In the genomic region with DNA sequence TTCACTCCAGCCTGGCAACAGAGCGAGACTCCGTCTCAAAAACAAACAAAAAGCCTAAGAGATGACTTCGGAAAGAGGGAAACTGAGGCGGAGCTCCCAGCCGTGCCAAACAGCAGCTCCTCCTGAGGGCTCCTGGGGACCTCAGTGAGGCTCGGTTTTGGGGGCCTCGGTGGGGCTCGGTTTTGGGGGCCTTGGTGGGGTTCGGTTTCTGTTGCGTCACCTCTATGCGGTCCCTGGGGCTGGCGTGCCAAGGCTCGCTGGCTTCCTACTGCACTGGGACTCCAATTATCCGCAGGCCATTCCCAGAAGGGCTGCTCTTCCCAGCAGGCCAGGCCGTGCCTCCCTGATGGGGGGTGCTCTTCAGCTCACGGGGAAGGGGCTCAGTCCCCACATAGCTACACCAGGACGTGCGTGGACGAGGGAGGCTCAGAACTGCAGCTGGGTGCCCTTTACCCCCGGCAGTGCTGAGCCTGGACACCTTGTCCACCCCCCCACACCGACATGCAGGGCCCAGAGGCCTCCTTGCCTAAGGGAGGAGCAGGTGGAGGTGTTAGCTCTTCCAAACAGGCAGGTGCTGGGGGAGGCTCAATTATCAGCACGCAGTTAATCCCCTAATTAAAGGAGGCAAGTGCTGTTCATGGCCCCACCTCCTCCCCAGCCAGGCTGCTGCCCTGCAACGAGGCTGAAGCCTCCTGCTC, we compare ENCODE assay signal across 22 cellular contexts. TPM values are rescaled to one million over a fixed set of nuclear protein-coding genes. Genes with fewer than 3 reads are reported as not detected.
DNase-seq lines count a peak whose midpoint lies in the region; ATAC-seq and TF ChIP-seq lines count a peak whose summit lies in the region.
"Had no signal": no experiment of that assay in that cellular context is flagged by ENCODE, and none has a peak within 500 bp of the region (broad histone marks: within the 10 kb centered on the region; RNA-seq: fewer than 3 reads in every experiment).

No MANE protein-coding gene starts in this region.

- TF ChIP-seq EP300 in ovary (IDR thresholded peaks at IDR 0.05) = no peak

- H3K36me3 Mint-ChIP-seq in chondrocyte (ENCODE audit: low read depth) = peaks cover 2% of the 10 kb centered on the region

- 73 to 86% (median 81%) methylated on average over 15 to 23 of the region's 23 CpGs for WGBS in spleen, 5 donors
- 63 to 74% (median 67%) methylated on average over 22 to 23 of the region's 23 CpGs for WGBS in ovary, 3 donors

- H3K27ac ChIP-seq in spleen = no peak overlapping the region
- H3K27ac ChIP-seq in ovary = no peak overlapping the region
- H3K27ac ChIP-seq: body of pancreas, suprapubic skin had no signal

- intact Hi-C loops in left cardiac atrium (cut with DNase I) = no loop called here
- intact Hi-C loops in cardiac septum (cut with DNase I) = loop anchor here (5.0 kb wide), 1 partner anchor 251 kb away; no protein-coding TSS in a partner anchor
- intact Hi-C loops in spleen (cut with DNase I; ENCODE audit: low total_unique reads) = no loop called here
- intact Hi-C loops in ovary (cut with DNase I) = loop anchor here in 3 of 4 donors (5.0 kb wide), 1 partner anchor 171 kb away; no protein-coding TSS in a partner anchor

- no peak for ATAC-seq in left cardiac atrium

- no peak for TF ChIP-seq POLR2A in spleen (IDR thresholded peaks at IDR 0.05)
- no peak for TF ChIP-seq POLR2A in ovary (IDR thresholded peaks at IDR 0.05)

- H3K4me3 Mint-ChIP-seq in chondrocyte (ENCODE audit: unreplicated experiment) = no peak overlapping the region
- H3K4me3 Mint-ChIP-seq: activated CD4-positive, alpha-beta T cell treated with anti-CD3 and anti-CD28 coated beads for 36 hours; HFFc6 had no signal

- H3K9me3 Mint-ChIP-seq in chondrocyte (ENCODE audit: low read depth) = no peaks in the 10 kb centered on the region

- H3K4me3 ChIP-seq in spleen (no peak overlapping the region), ovary (no peak overlapping the region)
- H3K4me3 ChIP-seq: body of pancreas, suprapubic skin had no signal

- H3K4me1 ChIP-seq in spleen = peaks cover 4 to 37% (median 22%) of the 10 kb centered on the region in 6 donors
- no peaks in the 10 kb centered on the region for H3K4me1 ChIP-seq in ovary (ENCODE audit: insufficient read depth)

- no peak overlapping the region for H3K27ac Mint-ChIP-seq in chondrocyte (ENCODE audit: unreplicated experiment)
- H3K27ac Mint-ChIP-seq: activated CD4-positive, alpha-beta T cell treated with anti-CD3 and anti-CD28 coated beads for 36 hours; activated naive CD4-positive, alpha-beta T cell treated with anti-CD3 and anti-CD28 coated beads, Interleukin-2, amount 50 U/mL, for 72 hours; HFFc6 had no signal

- TF ChIP-seq CTCF in chondrocyte (IDR thresholded peaks at IDR 0.05) (no peak), spleen (IDR thresholded peaks at IDR 0.05 in 8 of 11, conservative IDR thresholded peaks at IDR 0.05 in 3 of 11) (no peak), ovary (IDR thresholded peaks at IDR 0.05) (no peak)

- no peaks in the 10 kb centered on the region for H3K27me3 Mint-ChIP-seq in chondrocyte (ENCODE audit: low read depth)

- H3K9me3 ChIP-seq in spleen = no peaks in the 10 kb centered on the region
- no peaks in the 10 kb centered on the region for H3K9me3 ChIP-seq in ovary
- H3K9me3 ChIP-seq: body of pancreas, suprapubic skin had no signal

- H3K27me3 ChIP-seq in spleen (replicated peaks in 1 of 7) (peaks cover 0 to 57% (median 12%) of the 10 kb centered on the region in 7 donors), ovary (no peaks in the 10 kb centered on the region)
- H3K27me3 ChIP-seq: body of pancreas had no signal

- H3K4me1 Mint-ChIP-seq in chondrocyte (ENCODE audit: low read depth) = no peaks in the 10 kb centered on the region
- H3K4me1 Mint-ChIP-seq: activated CD4-positive, alpha-beta T cell treated with anti-CD3 and anti-CD28 coated beads for 36 hours had no signal

- DNase-seq in left cardiac atrium (peak; percentile 14), cardiac septum (ENCODE audit: low spot score) (no peak), NCI-H2171 (lab: John Stamatoyannopoulos, UW) (peak; percentile 62), chondrocyte (ENCODE audit: low spot score) (peak; percentile 59), spleen (peak; percentile 76), ovary (no peak), AML-193 (lab: John Stamatoyannopoulos, UW) (no peak), KG1 (lab: John Stamatoyannopoulos, UW) (no peak)
- DNase-seq: activated CD4-positive, alpha-beta T cell treated with anti-CD3 and anti-CD28 coated beads for 36 hours; activated T-cell treated with anti-CD3 and anti-CD28 coated beads for 4 hours; body of pancreas; erythroblast; HFFc6; mesendoderm; NCI-H1930; stimulated activated CD4-positive, alpha-beta T cell treated with anti-CD3 and anti-CD28 coated beads, Interleukin-4, amount 100 ng/mL, for 24 hours; T1000 had no signal

- H3K36me3 ChIP-seq in spleen (no peaks in the 10 kb centered on the region), ovary (no peaks in the 10 kb centered on the region)
- H3K36me3 ChIP-seq: suprapubic skin had no signal

RNA-seq across cellular contexts. Expression of a gene that starts 5.1 kb away (rescaled TPM):
- total RNA-seq in left cardiac atrium (1 to 10 TPM; 5.3 to 6.1 TPM), cardiac septum (5.4 TPM), chondrocyte (9.2 to 15.1 TPM (median 9.2 TPM) in 3 replicates), spleen (10 to 100 TPM; 12.1 to 22.5 (median 18.7) TPM), ovary (10 to 100 TPM in 4 of 7 donors, 1 to 10 TPM in 3; 5.3 to 22.1 (median 10.7) TPM)
- polyA plus RNA-seq in spleen (10 to 100 TPM in 2 of 3 donors, 1 to 10 TPM in 1; 8.5 to 25.7 (median 24.1) TPM), ovary (1 to 10 TPM in 1 of 2 donors, under 1 TPM in 1; 0.28 to 8.5 TPM)

RNA-seq across cellular contexts. Expression of a gene that starts 46.9 kb away (rescaled TPM):
- not detected for total RNA-seq in left cardiac atrium
- not detected for total RNA-seq in cardiac septum
- not detected in 3 replicates for total RNA-seq in chondrocyte
- total RNA-seq in spleen = not detected
- polyA plus RNA-seq in spleen = not detected
- under 1 TPM in 2 of 7 donors, not detected in 5; 0.36 to 0.92 TPM for total RNA-seq in ovary
- not detected for polyA plus RNA-seq in ovary
- total RNA-seq: activated CD4-positive, alpha-beta T cell treated with anti-CD3 and anti-CD28 coated beads for 36 hours; activated naive CD4-positive, alpha-beta T cell treated with anti-CD3 and anti-CD28 coated beads, Interleukin-2, amount 50 U/mL, for 72 hours; dermis blood vessel endothelial cell; glomerular endothelial cell; HFFc6; HT1080 had no signal

RNA-seq across cellular contexts. Expression of a gene that starts 52.7 kb away (rescaled TPM):
- total RNA-seq in left cardiac atrium (not detected), cardiac septum (0.22 TPM), chondrocyte (not detected in 3 replicates), spleen (under 1 TPM in 2 of 7 donors, not detected in 5; 0.17 to 0.34 TPM), ovary (1 to 10 TPM in 3 of 7 donors, under 1 TPM in 2, not detected in 2; 0.60 to 7.0 (median 1.1) TPM)
- polyA plus RNA-seq in spleen (under 1 TPM in 2 of 3 donors, not detected in 1; 0.02 to 0.03 TPM), ovary (not detected)
- total RNA-seq: activated CD4-positive, alpha-beta T cell treated with anti-CD3 and anti-CD28 coated beads for 36 hours; activated naive CD4-positive, alpha-beta T cell treated with anti-CD3 and anti-CD28 coated beads, Interleukin-2, amount 50 U/mL, for 72 hours; dermis blood vessel endothelial cell; glomerular endothelial cell; HFFc6; HT1080; suprapubic skin had no signal

Comparison
In these comparisons a context has a peak if more than half of its experiments do, and no peak if none do; other contexts are left out.
1. DNase-seq: peak in left cardiac atrium (single experiment), NCI-H2171 (single experiment), chondrocyte (single experiment) and spleen (single experiment); none in cardiac septum (single experiment), ovary (0 of 5), AML-193 (0 of 2) and KG1 (single experiment).
2. intact Hi-C loops: an anchor here in cardiac septum (5.0 kb wide) and ovary (5.0 kb wide); none called in left cardiac atrium and spleen.